In genomic region chr10:126905776-126906703, GRCh38 we compare ENCODE assay signal across 7 cellular contexts. TPM values are rescaled to one million over a fixed set of nuclear protein-coding genes. Genes with fewer than 3 reads are reported as not detected.
DNase-seq lines count a peak whose midpoint lies in the region; ATAC-seq and TF ChIP-seq lines count a peak whose summit lies in the region.

No MANE protein-coding gene starts in this region.

- H3K4me3 ChIP-seq in left lung = peak overlapping the region; percentile 72 to 75
- H3K4me3 ChIP-seq in thoracic aorta = peak overlapping the region; percentile 95

- H3K4me1 Mint-ChIP-seq in chondrocyte (ENCODE audit: low read depth) = peaks cover 30% of the 10 kb centered on the region

- no peaks in the 10 kb centered on the region for H3K9me3 Mint-ChIP-seq in chondrocyte (ENCODE audit: low read depth)

- TF ChIP-seq CTCF in chondrocyte (IDR thresholded peaks at IDR 0.05) (peak; percentile 15), left lung (IDR thresholded peaks at IDR 0.05) (no peak), thoracic aorta (IDR thresholded peaks at IDR 0.05) (no peak)

- peak overlapping the region; percentile 69 for H3K27ac Mint-ChIP-seq in chondrocyte (ENCODE audit: unreplicated experiment)

- peaks cover 11 to 23% of the 10 kb centered on the region in 2 donors for H3K4me1 ChIP-seq in left lung
- H3K4me1 ChIP-seq in thoracic aorta (ENCODE audit: control insufficient read depth in 1 of 2, low read depth in 2 of 2) = peaks cover 8 to 19% of the 10 kb centered on the region in 2 donors

- H3K27me3 ChIP-seq in left lung (peaks cover 0 to 34% of the 10 kb centered on the region in 2 donors), thoracic aorta (replicated peaks; ENCODE audit: insufficient read depth) (no peaks in the 10 kb centered on the region)

- H3K4me3 Mint-ChIP-seq in chondrocyte (ENCODE audit: unreplicated experiment) = peak overlapping the region; percentile 86

- no peaks in the 10 kb centered on the region for H3K27me3 Mint-ChIP-seq in chondrocyte (ENCODE audit: low read depth)

- DNase-seq in LHCN-M2 (ENCODE audit: low read depth) (peak; percentile 21), chondrocyte (ENCODE audit: low spot score) (peak; percentile 83), left lung (peak in 1 of 2 donors; percentile 83), thoracic aorta (ENCODE audit: low spot score) (no peak), NCI-H2171 treated with DMSO at 0.1 percent for 48 hours (lab: John Stamatoyannopoulos, UW) (no peak)
- no peak for DNase-seq in stimulated activated CD4-positive, alpha-beta T cell treated with anti-CD3 and anti-CD28 coated beads, Interleukin-4, amount 100 ng/mL, for 24 hours

- H3K27ac ChIP-seq in left lung (peak overlapping the region; percentile 53 to 78), thoracic aorta (peak overlapping the region; percentile 63 to 71)

- H3K36me3 ChIP-seq in left lung = no peaks in the 10 kb centered on the region
- H3K36me3 ChIP-seq in thoracic aorta = no peaks in the 10 kb centered on the region

- intact Hi-C loops in left lung (cut with DNase I) = no loop called here

- no peaks in the 10 kb centered on the region for H3K36me3 Mint-ChIP-seq in chondrocyte (ENCODE audit: low read depth)

- no peaks in the 10 kb centered on the region for H3K9me3 ChIP-seq in left lung
- H3K9me3 ChIP-seq in thoracic aorta = no peaks in the 10 kb centered on the region

- ATAC-seq in left lung = peak; percentile 27
- no peak for ATAC-seq in thoracic aorta (ENCODE audit: insufficient number of reproducible peaks, low FRiP score, low read depth)
- no peak for ATAC-seq in GM18861 (IDR thresholded peaks at IDR 0.05; ENCODE audit: unreplicated experiment)

RNA-seq across cellular contexts. Expression of gene DOCK1, which starts 0.8 kb away (rescaled TPM):
- total RNA-seq in LHCN-M2 (2014; rRNA removed) (38.0 and 45.5 TPM in 2 replicates), chondrocyte (53.1 to 57.8 TPM (median 57.1 TPM) in 3 replicates), left lung (10 to 100 TPM; 46.4 to 47.4 TPM), thoracic aorta (10 to 100 TPM; 52.9 to 76.7 TPM)
- polyA plus RNA-seq in LHCN-M2 (2012) = 25.3 TPM

Comparison
In these comparisons a context has a peak if more than half of its experiments do, and no peak if none do; other contexts are left out.
1. DNase-seq: peak in LHCN-M2 (single experiment) and chondrocyte (single experiment); none in thoracic aorta (single experiment), stimulated activated CD4-positive, alpha-beta T cell treated with anti-CD3 and anti-CD28 coated beads, Interleukin-4, amount 100 ng/mL, for 24 hours (single experiment) and NCI-H2171 treated with DMSO at 0.1 percent for 48 hours (single experiment).